Comparison of ENCODE assay signal across 8 cellular contexts in genomic region chr2:6773007-6773693, GRCh38.
DNase-seq lines count a peak whose midpoint lies in the region; ATAC-seq and TF ChIP-seq lines count a peak whose summit lies in the region.

No MANE protein-coding gene starts in this region.

- H3K27ac ChIP-seq in C4-2B (no peak overlapping the region), ectodermal cell (ENCODE audit: insufficient read depth, low read depth, low read length, poor library complexity, severe bottlenecking) (no peak overlapping the region), mesodermal cell (ENCODE audit: low read depth, low read length, severe bottlenecking) (no peak overlapping the region)

- peak; percentile 69 for DNase-seq in NCI-H345 treated with DMSO at 0.1 percent for 48 hours (lab: John Stamatoyannopoulos, UW; ENCODE audit: unreplicated experiment)
- DNase-seq in activated CD4-positive, alpha-beta T cell treated with anti-CD3 and anti-CD28 coated beads, Interleukin-2, amount 50 U/mL, for 4 hours, result peak; percentile 58 to 63
- peak; percentile 30 to 49 for DNase-seq in stimulated activated CD8-positive, alpha-beta memory T cell treated with anti-CD3 and anti-CD28 coated beads, Interleukin-4, amount 100 ng/mL, for 4 hours (ENCODE audit: low read depth in 2 of 2, low spot score in 1 of 2)

- H3K4me3 ChIP-seq in ectodermal cell (ENCODE audit: insufficient read depth, low read depth, low read length) (peak overlapping the region; percentile 19), mesodermal cell (ENCODE audit: extremely low read depth, insufficient read depth, low read length, poor library complexity, severe bottlenecking) (peak overlapping the region; percentile 17)

- H3K4me1 ChIP-seq in ectodermal cell (ENCODE audit: control insufficient read depth, insufficient read depth, low read length), result peaks cover 14% of the 10 kb centered on the region
- H3K4me1 ChIP-seq in mesodermal cell (ENCODE audit: control insufficient read depth, insufficient read depth, low read length, poor library complexity, severe bottlenecking), result no peaks in the 10 kb centered on the region

- H3K9me3 ChIP-seq in ectodermal cell (ENCODE audit: control insufficient read depth, low read length) (no peaks in the 10 kb centered on the region), mesodermal cell (ENCODE audit: control insufficient read depth, low read length) (peaks cover 3% of the 10 kb centered on the region)

- H3K36me3 ChIP-seq in ectodermal cell (ENCODE audit: control insufficient read depth, insufficient read depth, low read length) (no peaks in the 10 kb centered on the region), mesodermal cell (ENCODE audit: control insufficient read depth, insufficient read depth, low read length) (no peaks in the 10 kb centered on the region)

- TF ChIP-seq CTCF in C4-2B (conservative IDR thresholded peaks at IDR 0.05), result peak; percentile 93

- peaks cover 4% of the 10 kb centered on the region for H3K27me3 ChIP-seq in ectodermal cell (ENCODE audit: control insufficient read depth, insufficient read depth, low read length, poor library complexity, severe bottlenecking)

- WGBS in ectodermal cell, 2 experiments, result 22 to 23% methylated on average over 28 to 29 of the region's 29 CpGs
- 14 to 19% methylated on average over 10 to 17 of the region's 29 CpGs for WGBS in mesodermal cell (ENCODE audit: insufficient coverage in 2 of 2), 2 experiments

- ATAC-seq in GM19035 (IDR thresholded peaks at IDR 0.05; ENCODE audit: unreplicated experiment) (peak; percentile 91), HG03159 (IDR thresholded peaks at IDR 0.05; ENCODE audit: unreplicated experiment) (peak; percentile 86)
